Comparison of ENCODE assay signal across 14 cellular contexts in the genomic region with DNA sequence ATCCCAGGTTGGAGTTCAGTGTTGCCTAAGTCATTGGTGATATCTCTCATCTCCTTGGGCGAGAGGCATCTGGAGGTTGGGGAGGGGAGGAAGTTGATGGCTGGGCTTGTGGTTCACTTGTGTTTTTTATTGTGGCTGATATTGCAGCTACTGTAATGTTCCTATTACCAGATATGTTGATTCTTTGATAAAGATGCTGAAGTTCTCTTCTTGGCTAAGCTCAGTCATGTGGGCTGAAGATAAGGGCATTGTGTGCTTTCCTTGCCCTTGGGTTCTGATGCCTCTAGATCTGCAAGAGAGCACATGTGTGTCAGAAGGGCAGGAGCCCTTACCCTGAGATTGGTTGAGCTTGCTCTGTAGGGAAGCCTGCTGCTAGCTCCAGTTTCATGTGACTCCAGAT. TPM values are rescaled to one million over a fixed set of nuclear protein-coding genes. Genes with fewer than 3 reads are reported as not detected.
DNase-seq lines count a peak whose midpoint lies in the region; ATAC-seq, FAIRE-seq and TF ChIP-seq lines count a peak whose summit lies in the region.
"Had no signal": no experiment of that assay in that cellular context is flagged by ENCODE, and none has a peak within 500 bp of the region (broad histone marks: within the 10 kb centered on the region; RNA-seq: fewer than 3 reads in every experiment).

No MANE protein-coding gene starts in this region.

- H3K4me3 ChIP-seq in CD4-positive, alpha-beta memory T cell (ENCODE audit: low read length in 2 of 2), result no peak overlapping the region
- no peak overlapping the region for H3K4me3 ChIP-seq in K562
- H3K4me3 ChIP-seq: gastroesophageal sphincter, upper lobe of left lung had no signal

- TF ChIP-seq CTCF in K562 (IDR thresholded peaks at IDR 0.05 in 2 of 3, conservative IDR thresholded peaks at IDR 0.05 in 1 of 3; ENCODE audit: insufficient read depth in 2 of 3, low read depth in 1 of 3, low read length in 3 of 3), result no peak

- H3K79me2 ChIP-seq in K562 (ENCODE audit: control insufficient read depth, insufficient read depth, low read length), result peaks cover 70% of the 10 kb centered on the region

- no peak for TF ChIP-seq RAD21 in K562 (CRISPR knock-in tag; conservative IDR thresholded peaks at IDR 0.05 in 1 of 2, IDR thresholded peaks at IDR 0.05 in 1 of 2)

- in situ Hi-C loops in K562 (cut with MboI), result no loop called here

- no peak for TF ChIP-seq POLR2A in K562 (conservative IDR thresholded peaks at IDR 0.05)

- peak overlapping the region in 6 of 7 donors; percentile 4 to 84 (median 18) for H3K27ac Mint-ChIP-seq in CD4-positive, alpha-beta memory T cell
- H3K27ac Mint-ChIP-seq in naive thymus-derived CD8-positive, alpha-beta T cell, result peak overlapping the region in 8 of 10 donors; percentile 2 to 80 (median 21)

- peaks cover 54% of the 10 kb centered on the region for H3K4me1 ChIP-seq in CD4-positive, alpha-beta memory T cell (ENCODE audit: insufficient read depth, low read length)
- peaks cover 25 to 44% of the 10 kb centered on the region in 2 experiments for H3K4me1 ChIP-seq in K562 (replicated peaks in 1 of 2; ENCODE audit: control insufficient read depth in 2 of 2, insufficient read depth in 2 of 2, low read length in 2 of 2)

- no TSS peak for BruUV-seq in K562 (replicated peaks; lab: Mats Ljungman, UMichigan)

- TF ChIP-seq EP300 in K562 (IDR thresholded peaks at IDR 0.05; ENCODE audit: low read length), result no peak

- no peak overlapping the region for H2AFZ ChIP-seq in K562 (ENCODE audit: low read depth, low read length)

- H3K9me1 ChIP-seq in K562 (ENCODE audit: control insufficient read depth, insufficient read depth, low read length), result peaks cover 2% of the 10 kb centered on the region

- peak; percentile 58 to 66 (median 64) for DNase-seq in CD4-positive, alpha-beta memory T cell
- DNase-seq in Kasumi-1 (lab: John Stamatoyannopoulos, UW) (peak; percentile 35 to 55), K562 (ENCODE audit: extremely low read depth in 1 of 4, low spot score in 3 of 4) (peak in 2 of 4 experiments; percentile 27 to 56), dedifferentiated amniotic fluid mesenchymal stem cell (ENCODE audit: extremely low spot score) (no peak), NCI-H774 (lab: John Stamatoyannopoulos, UW) (no peak), NCI-H82 (lab: John Stamatoyannopoulos, UW) (no peak), COLO668 (lab: John Stamatoyannopoulos, UW; ENCODE audit: unreplicated experiment) (no peak)
- peak in 3 of 10 donors; percentile 17 to 34 (median 33) for DNase-seq in naive thymus-derived CD8-positive, alpha-beta T cell
- DNase-seq: activated T-cell treated with anti-CD3 and anti-CD28 coated beads, Interleukin-2, amount 50 U/mL, for 1 hour; mammary epithelial cell; NCI-H510A; upper lobe of left lung had no signal

- H3K27me3 Mint-ChIP-seq in CD4-positive, alpha-beta memory T cell, result peaks cover 0 to 2% of the 10 kb centered on the region in 2 donors
- no peaks in the 10 kb centered on the region for H3K27me3 Mint-ChIP-seq in naive thymus-derived CD8-positive, alpha-beta T cell

- CTCF ChIA-PET in CD4-positive, alpha-beta memory T cell (lab: Charles Lee; ENCODE audit: partially characterized antibody), result interaction anchor here (0.8 to 5.3 kb wide), 5 partner anchors 12 to 98 kb away, joined by 4 to 53 read pairs (median 5); partner anchors contain the start of genes MRPL16 and STX3
- CTCF ChIA-PET in K562 (lab: Yijun Ruan, JAX; ENCODE audit: low intra/inter-chr PET ratio), result no interaction called here

- H3K9ac ChIP-seq in K562 (ENCODE audit: insufficient read depth in 1 of 2, low read depth in 2 of 2, low read length in 2 of 2), result no peak overlapping the region

- H3K4me2 ChIP-seq in K562 (ENCODE audit: insufficient read depth, low read length), result peak overlapping the region; percentile 30; the same call in 1 of the 2 replicates

- peak overlapping the region in 4 of 8 donors; percentile 52 to 67 (median 59) for H3K4me3 Mint-ChIP-seq in CD4-positive, alpha-beta memory T cell
- H3K4me3 Mint-ChIP-seq in naive thymus-derived CD8-positive, alpha-beta T cell, result peak overlapping the region in 7 of 10 donors; percentile 18 to 62 (median 43)

- whole genome bisulfite sequencing in K562 (ENCODE audit: insufficient coverage, low coverage, missing lambda C conversion rate), result 0% methylated on average over 1 of the region's 1 CpG

- FAIRE-seq in K562 (lab: Jason Lieb, UNC), result peak; percentile 81
- FAIRE-seq: GM12892 had no signal

- no peaks in the 10 kb centered on the region for H3K9me3 Mint-ChIP-seq in CD4-positive, alpha-beta memory T cell
- H3K9me3 Mint-ChIP-seq in naive thymus-derived CD8-positive, alpha-beta T cell, result no peaks in the 10 kb centered on the region

- no peaks in the 10 kb centered on the region for H3K36me3 ChIP-seq in CD4-positive, alpha-beta memory T cell (ENCODE audit: insufficient read depth, low read length)
- H3K36me3 ChIP-seq in K562 (ENCODE audit: control insufficient read depth, insufficient read depth, low read length), result peaks cover 19% of the 10 kb centered on the region; the same call in 2 of the 3 replicates
- H3K36me3 ChIP-seq: upper lobe of left lung had no signal

- no peak overlapping the region for H3K27ac ChIP-seq in CD4-positive, alpha-beta memory T cell (ENCODE audit: low read depth, low read length)
- no peak overlapping the region; the same call in 2 of the 3 replicates for H3K27ac ChIP-seq in K562 (ENCODE audit: extremely low read depth, low read depth, low read length)
- H3K27ac ChIP-seq: gastroesophageal sphincter had no signal

- H3K36me3 Mint-ChIP-seq in CD4-positive, alpha-beta memory T cell, result peaks cover 0 to 3% of the 10 kb centered on the region in 2 donors
- no peaks in the 10 kb centered on the region for H3K36me3 Mint-ChIP-seq in naive thymus-derived CD8-positive, alpha-beta T cell

- ATAC-seq in K562, result peak; percentile 43
- ATAC-seq in naive thymus-derived CD8-positive, alpha-beta T cell, result peak; percentile 39 to 76
- ATAC-seq: gastroesophageal sphincter had no signal

- no peaks in the 10 kb centered on the region for H3K27me3 ChIP-seq in CD4-positive, alpha-beta memory T cell (ENCODE audit: insufficient read depth, low read length)
- H3K27me3 ChIP-seq in K562 (ENCODE audit: control insufficient read depth in 2 of 2, insufficient read depth in 2 of 2, low read length in 2 of 2), result no peaks in the 10 kb centered on the region
- H3K27me3 ChIP-seq: gastroesophageal sphincter, upper lobe of left lung had no signal

- H4K20me1 ChIP-seq in K562 (replicated peaks; ENCODE audit: control insufficient read depth, insufficient read depth, low read length), result peaks cover 23% of the 10 kb centered on the region

- POLR2A ChIA-PET in CD4-positive, alpha-beta memory T cell (lab: Charles Lee; ENCODE audit: partially characterized antibody), result interaction anchor here (1.2 to 2.9 kb wide), 5 partner anchors 12 to 152 kb away, joined by 3 to 26 read pairs (median 7); partner anchors contain the start of genes MRPL16, OSBP, PATL1 and STX3
- POLR2A ChIA-PET in K562 (lab: Yijun Ruan, JAX), result interaction anchor here (0.6 to 3.4 kb wide), 3 partner anchors 8 to 228 kb away, joined by 3 to 32 read pairs (median 10); partner anchors contain the start of gene STX3
- POLR2A ChIA-PET in naive thymus-derived CD8-positive, alpha-beta T cell (lab: Charles Lee), result interaction anchor here (0.7 to 2.9 kb wide), 2 partner anchors 11 to 18 kb away, joined by 3 to 13 read pairs; partner anchors contain the start of gene STX3

- no peaks in the 10 kb centered on the region for H3K9me3 ChIP-seq in CD4-positive, alpha-beta memory T cell (ENCODE audit: control insufficient read depth in 1 of 2, low read length in 2 of 2)
- H3K9me3 ChIP-seq in K562 (replicated peaks; ENCODE audit: control insufficient read depth, insufficient read depth, low read depth, low read length), result no peaks in the 10 kb centered on the region
- H3K9me3 ChIP-seq: gastroesophageal sphincter, upper lobe of left lung had no signal

- H3K4me1 Mint-ChIP-seq in CD4-positive, alpha-beta memory T cell, result peaks cover 15 to 34% (median 27%) of the 10 kb centered on the region in 4 donors
- peaks cover 11 to 22% (median 16%) of the 10 kb centered on the region in 4 donors for H3K4me1 Mint-ChIP-seq in naive thymus-derived CD8-positive, alpha-beta T cell

- intact Hi-C loops in CD4-positive, alpha-beta memory T cell (cut with micrococcal nuclease), result loop anchor here (1.0 kb wide), 1 partner anchor 13 kb away; no protein-coding TSS in a partner anchor
- intact Hi-C loops in K562 (cut with micrococcal nuclease), result no loop called here

RNA-seq across cellular contexts. Expression of gene STX3, which starts 12.0 kb away (rescaled TPM):
- 10 to 100 TPM; 13.6 to 15.4 TPM for total RNA-seq in CD4-positive, alpha-beta memory T cell
- polyA plus RNA-seq in CD4-positive, alpha-beta memory T cell, result 1 to 10 TPM; 8.6 to 8.7 TPM
- total RNA-seq in K562 (2011; cell fraction: chromatin; rRNA removed; ENCODE audit: low replicate concordance), result 37.7 and 53.0 TPM in 2 replicates
- 20.0 and 22.1 TPM in 2 replicates for total RNA-seq in K562 (2011; cell fraction: nucleolus; rRNA removed)
- total RNA-seq in K562 (2011; cell fraction: nucleoplasm; rRNA removed), result 33.5 and 50.9 TPM in 2 replicates
- total RNA-seq in K562 (2014; rRNA removed) (46.2 and 48.2 TPM in 2 replicates), K562 (2014; rRNA removed; fragmentation: Illumina TruSeq; extraction: Trizol) (60.5 and 67.7 TPM in 2 replicates), K562 (2015; rRNA removed; fragmentation: Illumina TruSeq; extraction: Trizol) (91.6 and 94.0 TPM in 2 replicates), K562 (2021) (37.1 and 37.5 TPM in 2 replicates)
- polyA plus RNA-seq in K562 (2011; rRNA removed) (56.0 and 75.4 TPM in 2 replicates), K562 (2014; fragmentation: Illumina TruSeq; extraction: Trizol) (52.1 and 54.2 TPM in 2 replicates), K562 (2014; fragmentation: Nextera tagmentation; extraction: Ambion mirVana) (10 to 100 TPM; 12.0 to 14.4 TPM), K562 (2014; rRNA removed) (48.7 and 52.2 TPM in 2 replicates)
- polyA plus RNA-seq in K562 (2011; cell fraction: cytosol; rRNA removed), result 37.5 and 56.2 TPM in 2 replicates
- polyA plus RNA-seq in K562 (2011; cell fraction: nucleus; rRNA removed), result 27.6 and 52.1 TPM in 2 replicates
- polyA plus RNA-seq in K562 (2012), result 50.5 and 70.4 TPM in 2 replicates
- 58.8 and 76.1 TPM in 2 replicates for polyA minus RNA-seq in K562 (2011; rRNA and poly(A)+ RNA removed)
- polyA minus RNA-seq in K562 (2011; cell fraction: cytosol; rRNA and poly(A)+ RNA removed), result 20.0 and 27.8 TPM in 2 replicates
- 15.6 and 39.2 TPM in 2 replicates for polyA minus RNA-seq in K562 (2011; cell fraction: nucleus; rRNA and poly(A)+ RNA removed)
- 10 to 100 TPM; 10.3 to 11.2 TPM for total RNA-seq in naive thymus-derived CD8-positive, alpha-beta T cell
- 1 to 10 TPM; 2.8 to 3.6 (median 3.0) TPM for polyA plus RNA-seq in naive thymus-derived CD8-positive, alpha-beta T cell

RNA-seq across cellular contexts. Expression of gene MRPL16, which starts 43.4 kb away (rescaled TPM):
- 10 to 100 TPM; 33.2 to 35.9 TPM for total RNA-seq in CD4-positive, alpha-beta memory T cell
- polyA plus RNA-seq in CD4-positive, alpha-beta memory T cell, result 10 to 100 TPM; 85.6 to 92.2 TPM
- 44.3 and 58.4 TPM in 2 replicates for total RNA-seq in K562 (2011; cell fraction: chromatin; rRNA removed; ENCODE audit: low replicate concordance)
- 43.0 and 45.4 TPM in 2 replicates for total RNA-seq in K562 (2011; cell fraction: nucleolus; rRNA removed)
- total RNA-seq in K562 (2011; cell fraction: nucleoplasm; rRNA removed), result 63.6 and 81.8 TPM in 2 replicates
- 166 and 202 TPM in 2 replicates for total RNA-seq in K562 (2014; rRNA removed)
- total RNA-seq in K562 (2014; rRNA removed; fragmentation: Illumina TruSeq; extraction: Trizol), result 157 and 158 TPM in 2 replicates
- 139 and 146 TPM in 2 replicates for total RNA-seq in K562 (2015; rRNA removed; fragmentation: Illumina TruSeq; extraction: Trizol)
- 157 and 168 TPM in 2 replicates for total RNA-seq in K562 (2021)
- 106 and 172 TPM in 2 replicates for polyA plus RNA-seq in K562 (2011; rRNA removed)
- 79.0 and 152 TPM in 2 replicates for polyA plus RNA-seq in K562 (2011; cell fraction: cytosol; rRNA removed)
- 60.6 and 127 TPM in 2 replicates for polyA plus RNA-seq in K562 (2011; cell fraction: nucleus; rRNA removed)
- polyA plus RNA-seq in K562 (2012), result 108 and 136 TPM in 2 replicates
- polyA plus RNA-seq in K562 (2014; fragmentation: Illumina TruSeq; extraction: Trizol), result 209 and 212 TPM in 2 replicates
- polyA plus RNA-seq in K562 (2014; fragmentation: Nextera tagmentation; extraction: Ambion mirVana), result 10 to 100 TPM; 63.3 to 99.3 TPM
- polyA plus RNA-seq in K562 (2014; rRNA removed), result 191 and 196 TPM in 2 replicates
- 66.3 and 111 TPM in 2 replicates for polyA minus RNA-seq in K562 (2011; rRNA and poly(A)+ RNA removed)
- 36.9 and 52.2 TPM in 2 replicates for polyA minus RNA-seq in K562 (2011; cell fraction: cytosol; rRNA and poly(A)+ RNA removed)
- 16.4 and 34.3 TPM in 2 replicates for polyA minus RNA-seq in K562 (2011; cell fraction: nucleus; rRNA and poly(A)+ RNA removed)
- 10 to 100 TPM; 44.4 to 45.2 TPM for total RNA-seq in naive thymus-derived CD8-positive, alpha-beta T cell
- 10 to 100 TPM; 68.4 to 93.0 (median 92.8) TPM for polyA plus RNA-seq in naive thymus-derived CD8-positive, alpha-beta T cell

RNA-seq across cellular contexts. Expression of gene OR10V1, which starts 53.6 kb away (rescaled TPM):
- total RNA-seq in CD4-positive, alpha-beta memory T cell, result not detected
- polyA plus RNA-seq in CD4-positive, alpha-beta memory T cell, result not detected
- not detected in 2 replicates for total RNA-seq in K562 (2011; cell fraction: chromatin; rRNA removed; ENCODE audit: low replicate concordance)
- total RNA-seq in K562 (2011; cell fraction: nucleolus; rRNA removed), result not detected in 2 replicates
- not detected in 2 replicates for total RNA-seq in K562 (2011; cell fraction: nucleoplasm; rRNA removed)
- not detected in 2 replicates for total RNA-seq in K562 (2014; rRNA removed)
- not detected in 2 replicates for total RNA-seq in K562 (2014; rRNA removed; fragmentation: Illumina TruSeq; extraction: Trizol)
- not detected in 2 replicates for total RNA-seq in K562 (2015; rRNA removed; fragmentation: Illumina TruSeq; extraction: Trizol)
- not detected in 2 replicates for total RNA-seq in K562 (2021)
- not detected in 2 replicates for polyA plus RNA-seq in K562 (2011; rRNA removed)
- polyA plus RNA-seq in K562 (2011; cell fraction: cytosol; rRNA removed), result not detected in 2 replicates
- polyA plus RNA-seq in K562 (2011; cell fraction: nucleus; rRNA removed), result not detected in 2 replicates
- polyA plus RNA-seq in K562 (2012), result not detected in 2 replicates
- not detected in 2 replicates for polyA plus RNA-seq in K562 (2014; fragmentation: Illumina TruSeq; extraction: Trizol)
- polyA plus RNA-seq in K562 (2014; fragmentation: Nextera tagmentation; extraction: Ambion mirVana), result not detected
- polyA plus RNA-seq in K562 (2014; rRNA removed), result not detected in 2 replicates
- not detected in 2 replicates for polyA minus RNA-seq in K562 (2011; rRNA and poly(A)+ RNA removed)
- polyA minus RNA-seq in K562 (2011; cell fraction: cytosol; rRNA and poly(A)+ RNA removed), result not detected in 2 replicates
- polyA minus RNA-seq in K562 (2011; cell fraction: nucleus; rRNA and poly(A)+ RNA removed), result not detected in 2 replicates
- total RNA-seq in naive thymus-derived CD8-positive, alpha-beta T cell, result not detected
- polyA plus RNA-seq in naive thymus-derived CD8-positive, alpha-beta T cell, result not detected
- total RNA-seq: gastroesophageal sphincter, mammary epithelial cell, upper lobe of left lung had no signal
- polyA plus RNA-seq: mammary epithelial cell had no signal

Comparison
In these comparisons a context has a peak if more than half of its experiments do, and no peak if none do; other contexts are left out.
1. DNase-seq: peak in CD4-positive, alpha-beta memory T cell (5 of 5) and Kasumi-1 (2 of 2); none in dedifferentiated amniotic fluid mesenchymal stem cell (single experiment), NCI-H774 (single experiment), NCI-H82 (single experiment) and COLO668 (single experiment).